In genomic region chr3:66014056-66014455, GRCh38 we compare ENCODE assay signal across 15 cellular contexts. TPM values are rescaled to one million over a fixed set of nuclear protein-coding genes. Genes with fewer than 3 reads are reported as not detected.
DNase-seq lines count a peak whose midpoint lies in the region; ATAC-seq and TF ChIP-seq lines count a peak whose summit lies in the region.
"Had no signal": no experiment of that assay in that cellular context is flagged by ENCODE, and none has a peak within 500 bp of the region (broad histone marks: within the 10 kb centered on the region; RNA-seq: fewer than 3 reads in every experiment).

No MANE protein-coding gene starts in this region.

- TF ChIP-seq CTCF in cardiac muscle cell (IDR thresholded peaks at IDR 0.05; ENCODE audit: low read depth, low read length) (no peak), chondrocyte (IDR thresholded peaks at IDR 0.05) (no peak), osteocyte (IDR thresholded peaks at IDR 0.05) (no peak), GM10248 (IDR thresholded peaks at IDR 0.05; ENCODE audit: control extremely low read depth, extremely low read depth, low read depth, missing control alignments) (no peak)

- CTCF ChIA-PET in GM10248 (lab: Yijun Ruan, JAX) = no interaction called here

- intact Hi-C loops in Right ventricle myocardium inferior (cut with DNase I) = no loop called here

- H3K27me3 Mint-ChIP-seq in chondrocyte (ENCODE audit: low read depth) (no peaks in the 10 kb centered on the region), osteocyte (ENCODE audit: unreplicated experiment) (no peaks in the 10 kb centered on the region)
- H3K27me3 Mint-ChIP-seq in naive thymus-derived CD8-positive, alpha-beta T cell = peaks cover 0 to 3% (median 0%) of the 10 kb centered on the region in 5 donors

- H3K27me3 ChIP-seq in cardiac muscle cell = no peaks in the 10 kb centered on the region
- H3K27me3 ChIP-seq: BLaER1 had no signal

- H3K9me3 Mint-ChIP-seq in chondrocyte (ENCODE audit: low read depth) (no peaks in the 10 kb centered on the region), osteocyte (ENCODE audit: unreplicated experiment) (no peaks in the 10 kb centered on the region)
- H3K9me3 Mint-ChIP-seq in naive thymus-derived CD8-positive, alpha-beta T cell = peaks cover 0 to 2% (median 0%) of the 10 kb centered on the region in 9 donors
- H3K9me3 Mint-ChIP-seq: CD8-positive, alpha-beta T cell had no signal

- no peaks in the 10 kb centered on the region for H3K9me3 ChIP-seq in cardiac muscle cell (ENCODE audit: low read depth)
- H3K9me3 ChIP-seq: BLaER1, HAP-1 had no signal

- H3K27ac ChIP-seq in cardiac muscle cell = peak overlapping the region; percentile 57
- H3K27ac ChIP-seq: BLaER1 had no signal

- no peak overlapping the region for H3K4me3 Mint-ChIP-seq in chondrocyte (ENCODE audit: unreplicated experiment)
- no peak overlapping the region for H3K4me3 Mint-ChIP-seq in osteocyte (ENCODE audit: unreplicated experiment)
- no peak overlapping the region for H3K4me3 Mint-ChIP-seq in naive thymus-derived CD8-positive, alpha-beta T cell
- H3K4me3 Mint-ChIP-seq: CD14-positive monocyte; CD8-positive, alpha-beta T cell had no signal

- no peaks in the 10 kb centered on the region for H3K36me3 ChIP-seq in cardiac muscle cell
- H3K36me3 ChIP-seq: BLaER1, HAP-1 had no signal

- no peak overlapping the region for H3K4me3 ChIP-seq in cardiac muscle cell
- H3K4me3 ChIP-seq: BLaER1, HAP-1 had no signal

- H3K27ac Mint-ChIP-seq in chondrocyte (ENCODE audit: unreplicated experiment) (peak overlapping the region; percentile 62), osteocyte (ENCODE audit: unreplicated experiment) (peak overlapping the region; percentile 64)
- H3K27ac Mint-ChIP-seq in naive thymus-derived CD8-positive, alpha-beta T cell = no peak overlapping the region
- H3K27ac Mint-ChIP-seq: CD14-positive monocyte; CD8-positive, alpha-beta T cell had no signal

- ATAC-seq in Right ventricle myocardium inferior (no peak), HG02840 (IDR thresholded peaks at IDR 0.05; ENCODE audit: low FRiP score, unreplicated experiment) (no peak)
- ATAC-seq in naive thymus-derived CD8-positive, alpha-beta T cell = no peak
- ATAC-seq: CD8-positive, alpha-beta T cell had no signal

- H3K36me3 Mint-ChIP-seq in chondrocyte (ENCODE audit: low read depth) = no peaks in the 10 kb centered on the region
- no peaks in the 10 kb centered on the region for H3K36me3 Mint-ChIP-seq in osteocyte (ENCODE audit: unreplicated experiment)
- H3K36me3 Mint-ChIP-seq in naive thymus-derived CD8-positive, alpha-beta T cell = no peaks in the 10 kb centered on the region
- H3K36me3 Mint-ChIP-seq: CD14-positive monocyte; CD8-positive, alpha-beta T cell had no signal

- H3K4me1 Mint-ChIP-seq in chondrocyte (ENCODE audit: low read depth) = peaks cover 38% of the 10 kb centered on the region
- H3K4me1 Mint-ChIP-seq in osteocyte (ENCODE audit: unreplicated experiment) = peaks cover 18% of the 10 kb centered on the region
- no peaks in the 10 kb centered on the region for H3K4me1 Mint-ChIP-seq in naive thymus-derived CD8-positive, alpha-beta T cell
- H3K4me1 Mint-ChIP-seq: CD14-positive monocyte had no signal

- DNase-seq in cardiac muscle cell (ENCODE audit: low read depth in 1 of 2, low spot score in 1 of 2) (no peak), Right ventricle myocardium inferior (ENCODE audit: missing footprints) (no peak), chondrocyte (ENCODE audit: low spot score) (no peak), osteocyte (ENCODE audit: extremely low spot score, unreplicated experiment) (no peak), NCI-H2227 (lab: John Stamatoyannopoulos, UW; ENCODE audit: unreplicated experiment) (no peak), GM10248 (ENCODE audit: extremely low spot score) (no peak)
- DNase-seq in naive thymus-derived CD8-positive, alpha-beta T cell = no peak
- DNase-seq: 8988T; Calu3; CD8-positive, alpha-beta T cell; DMS79 treated with DMSO at 0.1 percent for 48 hours had no signal

- POLR2A ChIA-PET in naive thymus-derived CD8-positive, alpha-beta T cell (lab: Charles Lee) = no interaction called here
- POLR2A ChIA-PET in GM10248 (lab: Yijun Ruan, JAX) = no interaction called here

- peaks cover 34% of the 10 kb centered on the region for H3K4me1 ChIP-seq in cardiac muscle cell (ENCODE audit: low read depth)
- H3K4me1 ChIP-seq: BLaER1, HAP-1 had no signal

RNA-seq across cellular contexts. Expression of gene MAGI1, which starts 24.7 kb away (rescaled TPM):
- total RNA-seq in cardiac muscle cell (56.4 and 87.0 TPM in 2 replicates), Right ventricle myocardium inferior (33.1 TPM), chondrocyte (18.7 to 19.3 TPM (median 18.9 TPM) in 3 replicates), osteocyte (20.1 and 21.9 TPM in 2 replicates)
- 33.9 and 52.3 TPM in 2 replicates for polyA plus RNA-seq in cardiac muscle cell
- not detected for total RNA-seq in naive thymus-derived CD8-positive, alpha-beta T cell
- polyA plus RNA-seq in naive thymus-derived CD8-positive, alpha-beta T cell = not detected
- total RNA-seq: CD8-positive, alpha-beta T cell had no signal
- polyA plus RNA-seq: CD14-positive monocyte had no signal

Comparison
In these comparisons a context has a peak if more than half of its experiments do, and no peak if none do; other contexts are left out.
1. H3K27ac Mint-ChIP-seq: peak in chondrocyte (single experiment) and osteocyte (single experiment); none in naive thymus-derived CD8-positive, alpha-beta T cell (0 of 10).
2. RNA of gene MAGI1, which starts 24.7 kb away (total RNA-seq): 56.4 to 87.0 TPM in cardiac muscle cell, 33.1 TPM in Right ventricle myocardium inferior (single experiment), 20.1 to 21.9 TPM in osteocyte and 18.7 to 19.3 TPM in chondrocyte; not detected in naive thymus-derived CD8-positive, alpha-beta T cell; every median in the first group is over 10 times any median in the second.